Comparison of ENCODE assay signal across 28 cellular contexts in the genomic region with DNA sequence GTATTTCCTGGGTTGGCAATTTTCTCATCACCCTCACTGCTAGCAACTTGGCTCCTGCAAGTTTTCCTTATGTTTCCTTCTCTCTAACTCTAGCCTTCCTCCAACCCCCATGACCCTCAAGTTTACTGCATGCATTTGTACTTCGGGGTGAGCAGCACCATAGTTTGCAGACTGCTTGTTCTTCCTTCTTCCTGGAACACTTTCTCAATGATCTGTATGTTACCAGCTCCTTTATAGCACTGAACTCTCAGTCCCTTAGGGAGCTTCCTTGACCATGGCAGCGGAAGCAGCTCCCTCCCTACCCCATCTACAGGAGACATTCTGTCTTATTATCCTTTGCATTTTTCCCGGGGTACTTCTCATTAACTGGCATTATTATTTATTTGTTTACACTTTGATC.
"Had no signal": no experiment of that assay in that cellular context is flagged by ENCODE, and none has a peak within 500 bp of the region (broad histone marks: within the 10 kb centered on the region; RNA-seq: fewer than 3 reads in every experiment).

No MANE protein-coding gene starts in this region.

- DNase-seq: activated CD4-positive, alpha-beta memory T cell treated with anti-CD3 and anti-CD28 coated beads, Interleukin-2, amount 10 ng/mL, durations not matched to agents 7 days and 5 days; activated CD4-positive, alpha-beta T cell treated with anti-CD3 and anti-CD28 coated beads for 1 hour; activated CD4-positive, alpha-beta T cell treated with anti-CD3 and anti-CD28 coated beads for 4 hours; activated CD4-positive, alpha-beta T cell treated with anti-CD3 and anti-CD28 coated beads, Interleukin-2, amount 10 ng/mL, durations not matched to agents 7 days and 5 days; activated CD4-positive, alpha-beta T cell treated with anti-CD3 and anti-CD28 coated beads, Interleukin-2, amount 50 U/mL, for 4 hours; activated CD8-positive, alpha-beta memory T cell treated with anti-CD3 and anti-CD28 coated beads, Interleukin-2, amount 50 U/mL, for 48 hours; activated effector memory CD4-positive, alpha-beta T cell treated with Interleukin-2 at 50 U/mL for 16 hours; activated gamma-delta T cell treated with Interleukin-2 at 50 U/mL for 16 hours; activated naive CD4-positive, alpha-beta T cell treated with anti-CD3 and anti-CD28 coated beads, Interleukin-2, amount 50 U/mL, for 16 hours; activated naive CD4-positive, alpha-beta T cell treated with Interleukin-2 at 50 U/mL for 16 hours; activated T-cell treated with anti-CD3 and anti-CD28 coated beads for 4 hours; activated T-cell treated with anti-CD3 and anti-CD28 coated beads, Interleukin-2, amount 50 U/mL, for 4 hours; amniotic stem cell; anterior cingulate cortex; brain microvascular endothelial cell; dorsolateral prefrontal cortex; effector memory CD4-positive, alpha-beta T cell; endodermal cell; foreskin fibroblast; T-helper 1 cell; T-helper 17 cell; T1000 had no signal

- H3K4me3 Mint-ChIP-seq: activated CD4-positive, alpha-beta memory T cell treated with anti-CD3 and anti-CD28 coated beads, Interleukin-2, amount 10 ng/mL, durations not matched to agents 7 days and 5 days; activated CD4-positive, alpha-beta T cell treated with anti-CD3 and anti-CD28 coated beads, Interleukin-2, amount 10 ng/mL, durations not matched to agents 7 days and 5 days; activated naive CD8-positive, alpha-beta T cell; activated T-cell treated with anti-CD3 and anti-CD28 coated beads, Interleukin-2, amount 50 U/mL, for 4 hours; activated T-helper 17 cell treated with anti-CD3 and anti-CD28 coated beads, Interleukin-2, amount 50 U/mL, for 72 hours; central memory CD8-positive, alpha-beta T cell; dendritic cell treated with granulocyte-macrophage colony-stimulating factor and Interleukin-4, amounts not matched to agents 40 ng/mL and 50 ng/mL, for 4 days; endodermal cell; T-helper 17 cell; T-helper 2 cell treated with Interferon-gamma antibody and Interleukin-4, amounts not matched to agents 5 μg/mL and 100 μg/mL, for 36 hours had no signal

- H3K27me3 Mint-ChIP-seq: activated CD4-positive, alpha-beta memory T cell treated with anti-CD3 and anti-CD28 coated beads, Interleukin-2, amount 10 ng/mL, durations not matched to agents 7 days and 5 days; activated CD4-positive, alpha-beta T cell treated with anti-CD3 and anti-CD28 coated beads, Interleukin-2, amount 10 ng/mL, durations not matched to agents 7 days and 5 days; activated naive CD8-positive, alpha-beta T cell; activated T-helper 17 cell treated with anti-CD3 and anti-CD28 coated beads, Interleukin-2, amount 50 U/mL, for 72 hours; central memory CD8-positive, alpha-beta T cell; dendritic cell treated with granulocyte-macrophage colony-stimulating factor and Interleukin-4, amounts not matched to agents 40 ng/mL and 50 ng/mL, for 4 days; T-helper 17 cell had no signal

- H3K9me3 Mint-ChIP-seq: endodermal cell had no signal

- H3K36me3 Mint-ChIP-seq: activated naive CD8-positive, alpha-beta T cell had no signal

- H3K4me1 Mint-ChIP-seq: activated CD4-positive, alpha-beta memory T cell treated with anti-CD3 and anti-CD28 coated beads, Interleukin-2, amount 10 ng/mL, durations not matched to agents 7 days and 5 days; activated CD4-positive, alpha-beta T cell treated with anti-CD3 and anti-CD28 coated beads, Interleukin-2, amount 10 ng/mL, durations not matched to agents 7 days and 5 days; activated T-helper 17 cell treated with anti-CD3 and anti-CD28 coated beads, Interleukin-2, amount 50 U/mL, for 72 hours; central memory CD8-positive, alpha-beta T cell; endodermal cell; T-helper 17 cell had no signal

- H3K27ac Mint-ChIP-seq: activated CD4-positive, alpha-beta memory T cell treated with anti-CD3 and anti-CD28 coated beads, Interleukin-2, amount 10 ng/mL, durations not matched to agents 7 days and 5 days; activated CD4-positive, alpha-beta T cell treated with anti-CD3 and anti-CD28 coated beads, Interleukin-2, amount 10 ng/mL, durations not matched to agents 7 days and 5 days; activated naive CD8-positive, alpha-beta T cell; activated T-helper 17 cell treated with anti-CD3 and anti-CD28 coated beads, Interleukin-2, amount 50 U/mL, for 72 hours; dendritic cell treated with granulocyte-macrophage colony-stimulating factor and Interleukin-4, amounts not matched to agents 40 ng/mL and 50 ng/mL, for 4 days; endodermal cell; T-helper 17 cell; T-helper 2 cell treated with Interferon-gamma antibody and Interleukin-4, amounts not matched to agents 5 μg/mL and 100 μg/mL, for 36 hours had no signal

- ATAC-seq: activated T-cell treated with anti-CD3 and anti-CD28 coated beads, Interleukin-2, amount 50 U/mL, for 4 hours; activated T-helper 17 cell treated with anti-CD3 and anti-CD28 coated beads, Interleukin-2, amount 50 U/mL, for 72 hours; esophagus mucosa; T-helper 17 cell had no signal
